ENCODE assay signal across 13 cellular contexts in the genomic region with DNA sequence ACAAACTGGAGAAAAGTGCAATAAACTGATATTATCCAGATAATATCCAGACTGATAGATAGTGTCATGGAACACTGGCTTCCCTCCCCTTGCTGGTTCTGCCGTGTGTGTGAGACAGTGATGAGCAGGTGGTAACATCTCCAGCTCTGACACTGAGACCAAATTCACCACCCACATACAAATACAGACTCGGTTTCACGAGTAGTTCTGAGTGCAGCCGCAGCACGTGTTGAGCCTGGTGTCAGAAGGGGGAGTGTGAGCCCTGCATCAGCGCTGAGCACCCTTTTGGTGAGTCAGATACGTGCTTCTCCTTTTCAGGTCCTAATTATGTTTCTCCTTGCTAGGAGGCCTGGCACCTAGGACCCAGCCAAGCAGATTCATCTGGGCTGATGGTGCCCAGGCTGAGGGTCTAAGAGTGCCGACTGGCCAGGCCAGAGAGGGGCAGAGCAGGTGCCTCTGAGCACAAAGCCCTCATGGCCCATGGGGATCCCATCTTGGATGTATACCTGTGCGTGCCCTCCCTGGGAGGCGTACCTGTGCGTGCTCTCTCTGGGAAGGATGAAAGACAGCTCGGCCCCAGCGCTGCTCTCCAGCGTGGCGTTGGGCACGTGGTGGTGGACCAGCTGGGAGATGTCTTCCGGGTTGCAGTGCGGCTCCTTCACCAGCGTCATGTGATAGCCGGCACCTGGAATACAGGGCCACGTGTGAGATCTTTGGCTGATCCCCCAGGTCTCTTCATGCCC.
DNase-seq lines count a peak whose midpoint lies in the region; ATAC-seq lines count a peak whose summit lies in the region.
"Had no signal": no experiment of that assay in that cellular context is flagged by ENCODE, and none has a peak within 500 bp of the region (broad histone marks: within the 10 kb centered on the region; RNA-seq: fewer than 3 reads in every experiment).

No MANE protein-coding gene starts in this region.

- DNase-seq in central memory CD8-positive, alpha-beta T cell (ENCODE audit: low spot score in 2 of 2): peak in 1 of 2 donors; percentile 18
- DNase-seq in epidermal melanocyte (ENCODE audit: insufficient read length, low spot score) (no peak), NCI-H446 treated with DMSO at 0.1 percent for 48 hours (lab: John Stamatoyannopoulos, UW) (no peak)
- DNase-seq: activated T-cell treated with anti-CD3 and anti-CD28 coated beads, Interleukin-2, amount 50 U/mL, for 48 hours; BE2C; GDM1; NCI-H774; occipital lobe; stimulated activated CD4-positive, alpha-beta T cell treated with anti-CD3 and anti-CD28 coated beads, Interleukin-4, amount 100 ng/mL, for 4 hours had no signal

- no peaks in the 10 kb centered on the region for H3K27me3 Mint-ChIP-seq in central memory CD8-positive, alpha-beta T cell

- no peaks in the 10 kb centered on the region for H3K4me1 Mint-ChIP-seq in central memory CD8-positive, alpha-beta T cell

- H3K36me3 Mint-ChIP-seq in central memory CD8-positive, alpha-beta T cell (ENCODE audit: insufficient read depth): peaks cover 1% of the 10 kb centered on the region

- H3K27ac Mint-ChIP-seq in central memory CD8-positive, alpha-beta T cell (ENCODE audit: low read depth): no peak overlapping the region
- H3K27ac Mint-ChIP-seq: T-helper 2 cell treated with Interferon-gamma antibody and Interleukin-4, amounts not matched to agents 5 μg/mL and 100 μg/mL, for 36 hours had no signal

- ATAC-seq in GM18498 (IDR thresholded peaks at IDR 0.05; ENCODE audit: unreplicated experiment) (peak; percentile 67), HG02870 (IDR thresholded peaks at IDR 0.05; ENCODE audit: unreplicated experiment) (peak; percentile 88), HG02840 (IDR thresholded peaks at IDR 0.05; ENCODE audit: low FRiP score, unreplicated experiment) (no peak)
- ATAC-seq in central memory CD8-positive, alpha-beta T cell (replicated peaks; ENCODE audit: extremely low read depth, poor library complexity, severe bottlenecking): peak; percentile 81

- no peaks in the 10 kb centered on the region for H3K9me3 Mint-ChIP-seq in central memory CD8-positive, alpha-beta T cell
- H3K9me3 Mint-ChIP-seq: T-helper 2 cell treated with Interferon-gamma antibody and Interleukin-4, amounts not matched to agents 5 μg/mL and 100 μg/mL, for 36 hours had no signal

- no peak overlapping the region for H3K4me3 Mint-ChIP-seq in central memory CD8-positive, alpha-beta T cell
- H3K4me3 Mint-ChIP-seq: T-helper 2 cell treated with Interferon-gamma antibody and Interleukin-4, amounts not matched to agents 5 μg/mL and 100 μg/mL, for 36 hours had no signal
